ENCODE assay signal across 8 cellular contexts in genomic region chr17:76540381-76541300, GRCh38. TPM values are rescaled to one million over a fixed set of nuclear protein-coding genes. Genes with fewer than 3 reads are reported as not detected.
DNase-seq lines count a peak whose midpoint lies in the region; ATAC-seq and TF ChIP-seq lines count a peak whose summit lies in the region.

No MANE protein-coding gene starts in this region.

- no peaks in the 10 kb centered on the region for H3F3A ChIP-seq in GM23248 (ENCODE audit: insufficient read depth)

- peak overlapping the region; percentile 74 for H2AFZ ChIP-seq in GM23248

- H3K27ac ChIP-seq in GM23248 = no peak overlapping the region
- H3K27ac ChIP-seq in CD8-positive, alpha-beta memory T cell (ENCODE audit: low read depth, low read length) = no peak overlapping the region

- H3K4me2 ChIP-seq in GM23248 (ENCODE audit: unreplicated experiment) = peak overlapping the region; percentile 92

- CTCF ChIA-PET in CD8-positive, alpha-beta memory T cell (lab: Charles Lee) = interaction anchor here (1.2 to 6.7 kb wide), 5 partner anchors 16 to 83 kb away, joined by 4 to 97 read pairs (median 6); no protein-coding TSS in a partner anchor

- POLR2A ChIA-PET in activated naive CD8-positive, alpha-beta T cell treated with anti-CD3 and anti-CD28 coated beads, Interleukin-2, amount 10 ng/mL, durations not matched to agents 7 days and 5 days (lab: Charles Lee) = interaction anchor here (1.5 kb wide), 1 partner anchor 13 kb away, joined by 6 read pairs; no protein-coding TSS in a partner anchor
- POLR2A ChIA-PET in CD8-positive, alpha-beta memory T cell (lab: Charles Lee) = no interaction called here

- peaks cover 11% of the 10 kb centered on the region for H3K4me1 Mint-ChIP-seq in activated naive CD8-positive, alpha-beta T cell treated with anti-CD3 and anti-CD28 coated beads, Interleukin-2, amount 10 ng/mL, durations not matched to agents 7 days and 5 days
- H3K4me1 Mint-ChIP-seq in nephron progenitor cell = peaks cover 62% of the 10 kb centered on the region
- H3K4me1 Mint-ChIP-seq in CD8-positive, alpha-beta memory T cell = peaks cover 1 to 15% (median 6%) of the 10 kb centered on the region in 3 donors

- H3K4me1 ChIP-seq in BE2C (peaks cover 41% of the 10 kb centered on the region), GM23248 (ENCODE audit: insufficient read depth) (0 out of 2 replicates have a peak, but pooled peaks cover 3% of the 10 kb centered on the region)
- no peaks in the 10 kb centered on the region for H3K4me1 ChIP-seq in CD8-positive, alpha-beta memory T cell (ENCODE audit: insufficient read depth, low read length)

- H3K36me3 Mint-ChIP-seq in activated naive CD8-positive, alpha-beta T cell treated with anti-CD3 and anti-CD28 coated beads, Interleukin-2, amount 10 ng/mL, durations not matched to agents 7 days and 5 days = no peaks in the 10 kb centered on the region
- no peaks in the 10 kb centered on the region for H3K36me3 Mint-ChIP-seq in nephron progenitor cell (ENCODE audit: low read depth)
- H3K36me3 Mint-ChIP-seq in CD8-positive, alpha-beta memory T cell = no peaks in the 10 kb centered on the region

- peak overlapping the region; percentile 58; the same call in 1 of the 2 replicates for H3K9ac ChIP-seq in GM23248

- H3K9me3 ChIP-seq in BE2C (no peaks in the 10 kb centered on the region), GM23248 (ENCODE audit: low read depth) (no peaks in the 10 kb centered on the region)
- H3K9me3 ChIP-seq in CD8-positive, alpha-beta memory T cell (ENCODE audit: low read length) = no peaks in the 10 kb centered on the region

- 6 to 8% methylated on average over 25 to 27 of the region's 27 CpGs for whole genome bisulfite sequencing in GM23248 (ENCODE audit: low coverage in 1 of 2, low lambda C conversion rate in 2 of 2, missing lambda C conversion rate in 2 of 2), 2 experiments

- no peaks in the 10 kb centered on the region for H4K20me1 ChIP-seq in GM23248 (ENCODE audit: insufficient read depth)

- peak; percentile 35 for ATAC-seq in activated naive CD8-positive, alpha-beta T cell treated with anti-CD3 and anti-CD28 coated beads, Interleukin-2, amount 10 ng/mL, durations not matched to agents 7 days and 5 days (ENCODE audit: low read depth)
- no peak for ATAC-seq in GM21717 (IDR thresholded peaks at IDR 0.05; ENCODE audit: unreplicated experiment)

- TF ChIP-seq CTCF in BE2C (IDR thresholded peaks at IDR 0.05; ENCODE audit: low read depth, low read length) (no peak), nephron progenitor cell (IDR thresholded peaks at IDR 0.05) (peak; percentile 7)

- peak overlapping the region; percentile 15; the same call in 1 of the 2 replicates for H3K4me3 ChIP-seq in BE2C (ENCODE audit: low read depth, low read length)
- peak overlapping the region; percentile 67 for H3K4me3 ChIP-seq in GM23248
- no peak overlapping the region for H3K4me3 ChIP-seq in CD8-positive, alpha-beta memory T cell (ENCODE audit: low read length)

- peaks cover 31% of the 10 kb centered on the region for H3K27me3 Mint-ChIP-seq in activated naive CD8-positive, alpha-beta T cell treated with anti-CD3 and anti-CD28 coated beads, Interleukin-2, amount 10 ng/mL, durations not matched to agents 7 days and 5 days
- peaks cover 83% of the 10 kb centered on the region for H3K27me3 Mint-ChIP-seq in nephron progenitor cell (ENCODE audit: low read depth, poor library complexity)
- peaks cover 20 to 33% of the 10 kb centered on the region in 2 donors for H3K27me3 Mint-ChIP-seq in CD8-positive, alpha-beta memory T cell

- H3K36me3 ChIP-seq in BE2C = peaks cover 14% of the 10 kb centered on the region
- no peaks in the 10 kb centered on the region for H3K36me3 ChIP-seq in GM23248 (ENCODE audit: low read depth)
- H3K36me3 ChIP-seq in CD8-positive, alpha-beta memory T cell (ENCODE audit: insufficient read depth, low read length) = no peaks in the 10 kb centered on the region

- H3K4me3 Mint-ChIP-seq in activated naive CD8-positive, alpha-beta T cell treated with anti-CD3 and anti-CD28 coated beads, Interleukin-2, amount 10 ng/mL, durations not matched to agents 7 days and 5 days = no peak overlapping the region
- peak overlapping the region; percentile 74 for H3K4me3 Mint-ChIP-seq in nephron progenitor cell
- no peak overlapping the region for H3K4me3 Mint-ChIP-seq in CD8-positive, alpha-beta memory T cell

- H3K79me2 ChIP-seq in GM23248 (ENCODE audit: insufficient read depth) = no peaks in the 10 kb centered on the region

- DNase-seq in BE2C (peak; percentile 98), GM23248 (peak; percentile 98), NCI-H2227 (lab: John Stamatoyannopoulos, UW; ENCODE audit: unreplicated experiment) (peak; percentile 94), globus pallidus (ENCODE audit: low spot score) (peak; percentile 98), nephron progenitor cell (peak; percentile 88)
- no peak for DNase-seq in activated naive CD8-positive, alpha-beta T cell treated with anti-CD3 and anti-CD28 coated beads, Interleukin-2, amount 10 ng/mL, durations not matched to agents 7 days and 5 days
- no peak for DNase-seq in CD8-positive, alpha-beta memory T cell

- H3K9me2 ChIP-seq in GM23248 (ENCODE audit: insufficient read depth) = no peaks in the 10 kb centered on the region

- no peak overlapping the region for H3K27ac Mint-ChIP-seq in activated naive CD8-positive, alpha-beta T cell treated with anti-CD3 and anti-CD28 coated beads, Interleukin-2, amount 10 ng/mL, durations not matched to agents 7 days and 5 days
- H3K27ac Mint-ChIP-seq in nephron progenitor cell = no peak overlapping the region
- H3K27ac Mint-ChIP-seq in CD8-positive, alpha-beta memory T cell = peak overlapping the region in 1 of 8 donors; percentile 60

- H3K27me3 ChIP-seq in BE2C (no peaks in the 10 kb centered on the region), GM23248 (replicated peaks; ENCODE audit: insufficient read depth) (no peaks in the 10 kb centered on the region)
- H3K27me3 ChIP-seq in CD8-positive, alpha-beta memory T cell (ENCODE audit: insufficient read depth, low read length, poor library complexity, severe bottlenecking) = peaks cover 22% of the 10 kb centered on the region

- no peaks in the 10 kb centered on the region for H3K9me3 Mint-ChIP-seq in activated naive CD8-positive, alpha-beta T cell treated with anti-CD3 and anti-CD28 coated beads, Interleukin-2, amount 10 ng/mL, durations not matched to agents 7 days and 5 days
- no peaks in the 10 kb centered on the region for H3K9me3 Mint-ChIP-seq in nephron progenitor cell
- H3K9me3 Mint-ChIP-seq in CD8-positive, alpha-beta memory T cell = no peaks in the 10 kb centered on the region

- in situ Hi-C loops in GM23248 (cut with MboI) = no loop called here

RNA-seq across cellular contexts. Expression of gene PRCD, which starts 0.8 kb away (rescaled TPM):
- polyA plus RNA-seq in BE2C (2012; ENCODE audit: insufficient read depth, insufficient read length, low read depth) = 44.2 TPM
- total RNA-seq in GM23248 (2014; rRNA removed; shearing (Covaris generic)) = 1.5 and 3.4 TPM in 2 replicates
- polyA plus RNA-seq in GM23248 (2016; fragmentation: Nextera tagmentation; extraction: Ambion mirVana) = 0.43 and 0.93 TPM in 2 replicates
- total RNA-seq in activated naive CD8-positive, alpha-beta T cell treated with anti-CD3 and anti-CD28 coated beads, Interleukin-2, amount 10 ng/mL, durations not matched to agents 7 days and 5 days = 1 to 10 TPM in 1 of 2 experiments, under 1 TPM in 1; 0.78 to 1.1 TPM
- under 1 TPM; 0.38 to 0.53 TPM for total RNA-seq in CD8-positive, alpha-beta memory T cell
- 1.2 TPM for polyA plus RNA-seq in CD8-positive, alpha-beta memory T cell

RNA-seq across cellular contexts. Expression of gene CYGB, which starts 3.1 kb away (rescaled TPM):
- 160 TPM for polyA plus RNA-seq in BE2C (2012; ENCODE audit: insufficient read depth, insufficient read length, low read depth)
- 6.3 and 8.3 TPM in 2 replicates for total RNA-seq in GM23248 (2014; rRNA removed; shearing (Covaris generic))
- 1.1 and 1.6 TPM in 2 replicates for polyA plus RNA-seq in GM23248 (2016; fragmentation: Nextera tagmentation; extraction: Ambion mirVana)
- total RNA-seq in activated naive CD8-positive, alpha-beta T cell treated with anti-CD3 and anti-CD28 coated beads, Interleukin-2, amount 10 ng/mL, durations not matched to agents 7 days and 5 days = under 1 TPM in 1 of 2 experiments, not detected in 1; 0.37 TPM
- total RNA-seq in CD8-positive, alpha-beta memory T cell = not detected
- 0.23 TPM for polyA plus RNA-seq in CD8-positive, alpha-beta memory T cell

RNA-seq across cellular contexts. Expression of gene RHBDF2, which starts 39.4 kb away (rescaled TPM):
- polyA plus RNA-seq in BE2C (2012; ENCODE audit: insufficient read depth, insufficient read length, low read depth) = 4.0 TPM
- 8.9 and 10.0 TPM in 2 replicates for total RNA-seq in GM23248 (2014; rRNA removed; shearing (Covaris generic))
- 12.7 and 12.9 TPM in 2 replicates for polyA plus RNA-seq in GM23248 (2016; fragmentation: Nextera tagmentation; extraction: Ambion mirVana)
- 10 to 100 TPM; 65.1 to 67.2 TPM for total RNA-seq in activated naive CD8-positive, alpha-beta T cell treated with anti-CD3 and anti-CD28 coated beads, Interleukin-2, amount 10 ng/mL, durations not matched to agents 7 days and 5 days
- 10 to 100 TPM; 38.2 to 42.5 TPM for total RNA-seq in CD8-positive, alpha-beta memory T cell
- 38.4 TPM for polyA plus RNA-seq in CD8-positive, alpha-beta memory T cell

RNA-seq across cellular contexts. Expression of gene ST6GALNAC2, which starts 45.0 kb away (rescaled TPM):
- polyA plus RNA-seq in BE2C (2012; ENCODE audit: insufficient read depth, insufficient read length, low read depth) = not detected
- 0.65 and 1.4 TPM in 2 replicates for total RNA-seq in GM23248 (2014; rRNA removed; shearing (Covaris generic))
- polyA plus RNA-seq in GM23248 (2016; fragmentation: Nextera tagmentation; extraction: Ambion mirVana) = 0.96 and 1.0 TPM in 2 replicates
- 1 to 10 TPM; 3.4 to 3.9 TPM for total RNA-seq in activated naive CD8-positive, alpha-beta T cell treated with anti-CD3 and anti-CD28 coated beads, Interleukin-2, amount 10 ng/mL, durations not matched to agents 7 days and 5 days
- total RNA-seq in CD8-positive, alpha-beta memory T cell = 1 to 10 TPM in 1 of 2 experiments, under 1 TPM in 1; 0.83 to 1.0 TPM
- polyA plus RNA-seq in CD8-positive, alpha-beta memory T cell = 2.9 TPM

Comparison
In these comparisons a context has a peak if more than half of its experiments do, and no peak if none do; other contexts are left out.
1. DNase-seq: peak in BE2C (single experiment), GM23248 (single experiment), NCI-H2227 (single experiment), globus pallidus (single experiment) and nephron progenitor cell (single experiment); none in activated naive CD8-positive, alpha-beta T cell treated with anti-CD3 and anti-CD28 coated beads, Interleukin-2, amount 10 ng/mL, durations not matched to agents 7 days and 5 days (single experiment) and CD8-positive, alpha-beta memory T cell (0 of 5).